ENCODE assay signal across 8 cellular contexts in genomic region chr16:48536600-48537200, GRCh38.
DNase-seq lines count a peak whose midpoint lies in the region; ATAC-seq, FAIRE-seq and TF ChIP-seq lines count a peak whose summit lies in the region.
"Had no signal": no experiment of that assay in that cellular context is flagged by ENCODE, and none has a peak within 500 bp of the region (broad histone marks: within the 10 kb centered on the region; RNA-seq: fewer than 3 reads in every experiment).

No MANE protein-coding gene starts in this region.

- no peak for TF ChIP-seq CTCF in bronchial epithelial cell (IDR thresholded peaks at IDR 0.05; ENCODE audit: insufficient read depth, low read length, severe bottlenecking)

- WGBS in neuronal stem cell (ENCODE audit: extremely low coverage in 2 of 2, insufficient read length in 2 of 2, insufficient replicate concordance in 1 of 2), 2 donors, result no CpG with 5 or more reads among the region's 7 CpGs

- no peak overlapping the region for H4K91ac ChIP-seq in neuronal stem cell (ENCODE audit: low read depth, low read length, poor library complexity)

- H3K18ac ChIP-seq in neuronal stem cell (ENCODE audit: low read length), result peak overlapping the region; percentile 67

- no peaks in the 10 kb centered on the region for H3K9me3 ChIP-seq in neuronal stem cell (replicated peaks in 1 of 2; ENCODE audit: control insufficient read depth in 2 of 2, insufficient read depth in 1 of 2, low read depth in 1 of 2, low read length in 2 of 2)

- H3K4ac ChIP-seq in neuronal stem cell (ENCODE audit: low read length), result no peak overlapping the region

- no peak overlapping the region for H4K8ac ChIP-seq in neuronal stem cell (ENCODE audit: low read depth, low read length)

- H3K14ac ChIP-seq in neuronal stem cell (ENCODE audit: low read length), result no peak overlapping the region

- H3K36me3 ChIP-seq in bronchial epithelial cell (ENCODE audit: control insufficient read depth, insufficient read depth, low read length) (peaks cover 8% of the 10 kb centered on the region), neuronal stem cell (replicated peaks in 1 of 2; ENCODE audit: control insufficient read depth in 2 of 2, insufficient read depth in 2 of 2, low read length in 2 of 2) (peaks cover 6 to 23% of the 10 kb centered on the region in 2 donors)

- H3K27me3 ChIP-seq in bronchial epithelial cell (ENCODE audit: control insufficient read depth, insufficient read depth, low read length), result no peaks in the 10 kb centered on the region
- no peaks in the 10 kb centered on the region for H3K27me3 ChIP-seq in neuronal stem cell (ENCODE audit: control insufficient read depth in 3 of 3, insufficient read depth in 3 of 3, low read depth in 1 of 3, low read length in 3 of 3)

- no peak overlapping the region for H2BK12ac ChIP-seq in neuronal stem cell (ENCODE audit: low read length)

- H3K4me2 ChIP-seq in neuronal stem cell (ENCODE audit: insufficient read depth, low read length, poor library complexity, severe bottlenecking), result no peak overlapping the region

- no peaks in the 10 kb centered on the region for H3K79me1 ChIP-seq in neuronal stem cell (ENCODE audit: low read depth, low read length)

- no peak overlapping the region for H3K9ac ChIP-seq in neuronal stem cell (ENCODE audit: low read depth, low read length, poor library complexity)

- H3K4me3 ChIP-seq in bronchial epithelial cell (ENCODE audit: low read depth, low read length) (no peak overlapping the region), neuronal stem cell (ENCODE audit: low read length in 2 of 2) (no peak overlapping the region)

- ATAC-seq in GM19351 (IDR thresholded peaks at IDR 0.05; ENCODE audit: unreplicated experiment), result peak; percentile 14
- peak; percentile 24 for ATAC-seq in HG03097 (IDR thresholded peaks at IDR 0.05; ENCODE audit: low FRiP score, unreplicated experiment)
- ATAC-seq: Panc1 had no signal

- H2BK15ac ChIP-seq in neuronal stem cell (ENCODE audit: low read length), result no peak overlapping the region

- H2BK5ac ChIP-seq in neuronal stem cell (ENCODE audit: low read length), result no peak overlapping the region

- peak overlapping the region; percentile 47 for H3K23ac ChIP-seq in neuronal stem cell (ENCODE audit: low read depth, low read length, poor library complexity)

- no peak for FAIRE-seq in bronchial epithelial cell (lab: Jason Lieb, UNC)

- DNase-seq in bronchial epithelial cell (ENCODE audit: low read depth), result peak; percentile 67
- DNase-seq in neuronal stem cell (ENCODE audit: low spot score), result no peak
- no peak for DNase-seq in NCI-H446 treated with DMSO at 0.1 percent for 48 hours (lab: John Stamatoyannopoulos, UW)
- no peak for DNase-seq in GM19240 (ENCODE audit: insufficient read length, low spot score)
- no peak for DNase-seq in germinal center (ENCODE audit: low spot score)

- no peak overlapping the region for H2AK5ac ChIP-seq in neuronal stem cell (ENCODE audit: low read depth, low read length)

- H2AFZ ChIP-seq in neuronal stem cell (ENCODE audit: low read length), result no peak overlapping the region

- no peak overlapping the region for H3K27ac ChIP-seq in neuronal stem cell (replicated peaks; ENCODE audit: low read length)

- no peak overlapping the region for H2BK120ac ChIP-seq in neuronal stem cell (ENCODE audit: low read depth, low read length)

- H3K4me1 ChIP-seq in neuronal stem cell (ENCODE audit: control insufficient read depth in 2 of 2, insufficient read depth in 1 of 2, low read depth in 1 of 2, low read length in 2 of 2), result peaks cover 0 to 12% of the 10 kb centered on the region in 2 donors
